22 cellular contexts compared by ENCODE assay signal in the genomic region with DNA sequence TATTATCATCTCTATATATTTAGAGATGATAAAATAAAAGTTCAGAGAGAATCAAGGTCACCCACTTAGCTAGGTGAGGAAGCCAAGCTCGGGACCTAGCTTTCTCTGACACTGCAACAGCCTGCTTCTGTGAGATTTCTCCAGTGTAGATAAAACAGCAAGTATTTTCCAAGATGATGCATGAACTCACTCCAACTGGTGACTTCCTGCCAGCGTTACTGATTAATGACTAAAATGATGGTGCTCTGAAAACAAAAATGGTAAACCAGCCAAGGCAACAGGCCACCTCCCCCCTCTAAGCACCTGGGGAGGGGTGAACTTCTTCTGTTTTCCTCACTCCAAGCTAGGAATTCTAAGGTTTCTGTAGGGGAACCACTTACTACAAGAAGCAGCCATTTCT.
DNase-seq lines count a peak whose midpoint lies in the region; ATAC-seq, FAIRE-seq and TF ChIP-seq lines count a peak whose summit lies in the region.
"Had no signal": no experiment of that assay in that cellular context is flagged by ENCODE, and none has a peak within 500 bp of the region (broad histone marks: within the 10 kb centered on the region; RNA-seq: fewer than 3 reads in every experiment).

No MANE protein-coding gene starts in this region.

- peak overlapping the region; percentile 18 for H2AFZ ChIP-seq in astrocyte (ENCODE audit: low read depth, low read length)

- H3K27me3 Mint-ChIP-seq in HFFc6 (ENCODE audit: insufficient read depth) (peaks cover 2% of the 10 kb centered on the region), astrocyte (ENCODE audit: low read depth, unreplicated experiment) (peaks cover 8% of the 10 kb centered on the region)

- H3K36me3 ChIP-seq in astrocyte (ENCODE audit: insufficient read depth, low read length): no peaks in the 10 kb centered on the region
- no peaks in the 10 kb centered on the region for H3K36me3 ChIP-seq in breast epithelium
- H3K36me3 ChIP-seq: colonic mucosa, SJCRH30 had no signal

- no peak for TF ChIP-seq POLR2A in breast epithelium (IDR thresholded peaks at IDR 0.05)

- H3K36me3 Mint-ChIP-seq in HFFc6 (ENCODE audit: low read depth) (peaks cover 7% of the 10 kb centered on the region; the same call in 1 of the 2 replicates), astrocyte (ENCODE audit: low read depth, unreplicated experiment) (no peaks in the 10 kb centered on the region)
- H3K36me3 Mint-ChIP-seq: activated naive CD4-positive, alpha-beta T cell treated with anti-CD3 and anti-CD28 coated beads, Interleukin-2, amount 10 ng/mL, durations not matched to agents 7 days and 5 days; WTC11 had no signal

- no peaks in the 10 kb centered on the region for H3K79me2 ChIP-seq in astrocyte (ENCODE audit: insufficient read depth, low read length)

- no peak for FAIRE-seq in astrocyte (lab: Jason Lieb, UNC)
- FAIRE-seq: keratinocyte had no signal

- no peak for TF ChIP-seq CTCF in HFFc6 (IDR thresholded peaks at IDR 0.05)
- no peak for TF ChIP-seq CTCF in astrocyte (IDR thresholded peaks at IDR 0.05; ENCODE audit: insufficient read depth, low read depth, low read length)
- TF ChIP-seq CTCF in breast epithelium (IDR thresholded peaks at IDR 0.05): no peak

- DNase-seq in A172 (ENCODE audit: low spot score) (peak; percentile 21), HFFc6 (no peak), astrocyte (ENCODE audit: low read depth) (peak; percentile 46), iris pigment epithelial cell (ENCODE audit: low read depth) (peak; percentile 13), cerebellar cortex (ENCODE audit: low spot score) (no peak), OCI-M2 (lab: John Stamatoyannopoulos, UW; ENCODE audit: unreplicated experiment) (no peak), breast epithelium (ENCODE audit: low spot score in 2 of 2) (no peak)
- DNase-seq: activated CD4-positive, alpha-beta memory T cell treated with anti-CD3 and anti-CD28 coated beads, Interleukin-2, amount 10 ng/mL, durations not matched to agents 7 days and 5 days; activated naive CD4-positive, alpha-beta T cell treated with anti-CD3 and anti-CD28 coated beads, Interleukin-2, amount 10 ng/mL, durations not matched to agents 7 days and 5 days; aorta; colonic mucosa; GDM1; hypothalamus; mammary epithelial cell; NCI-H146; NCI-H748 treated with DMSO at 0.1 percent for 48 hours; SJCRH30; T-helper 2 cell had no signal

- H3K27ac Mint-ChIP-seq in HFFc6 (peak overlapping the region; percentile 34; the same call in 1 of the 2 replicates), astrocyte (ENCODE audit: unreplicated experiment) (no peak overlapping the region)
- H3K27ac Mint-ChIP-seq: activated CD4-positive, alpha-beta memory T cell treated with anti-CD3 and anti-CD28 coated beads, Interleukin-2, amount 10 ng/mL, durations not matched to agents 7 days and 5 days; activated naive CD4-positive, alpha-beta T cell treated with anti-CD3 and anti-CD28 coated beads, Interleukin-2, amount 10 ng/mL, durations not matched to agents 7 days and 5 days; CD14-positive monocyte; WTC11 had no signal

- no peak overlapping the region for H3K4me3 ChIP-seq in astrocyte (ENCODE audit: insufficient read depth, low read depth, low read length)
- no peak overlapping the region for H3K4me3 ChIP-seq in breast epithelium
- H3K4me3 ChIP-seq: colonic mucosa, SJCRH30 had no signal

- no peak for ATAC-seq in GM18907 (IDR thresholded peaks at IDR 0.05; ENCODE audit: unreplicated experiment)
- ATAC-seq: WTC11 had no signal

- H3K4me1 ChIP-seq in astrocyte (ENCODE audit: insufficient read depth, low read length) (peaks cover 31% of the 10 kb centered on the region), breast epithelium (no peaks in the 10 kb centered on the region)
- H3K4me1 ChIP-seq: colonic mucosa, SJCRH30 had no signal

- H3K27me3 ChIP-seq in astrocyte (ENCODE audit: insufficient read depth, low read length): no peaks in the 10 kb centered on the region
- no peaks in the 10 kb centered on the region for H3K27me3 ChIP-seq in breast epithelium
- H3K27me3 ChIP-seq: colonic mucosa, SJCRH30 had no signal

- H3K9me3 Mint-ChIP-seq in HFFc6 (no peaks in the 10 kb centered on the region), astrocyte (ENCODE audit: unreplicated experiment) (no peaks in the 10 kb centered on the region)

- H3K4me1 Mint-ChIP-seq in HFFc6 (ENCODE audit: low read depth): peaks cover 53% of the 10 kb centered on the region
- peaks cover 1% of the 10 kb centered on the region for H3K4me1 Mint-ChIP-seq in astrocyte (ENCODE audit: low read depth, unreplicated experiment)
- H3K4me1 Mint-ChIP-seq: activated naive CD4-positive, alpha-beta T cell treated with anti-CD3 and anti-CD28 coated beads, Interleukin-2, amount 10 ng/mL, durations not matched to agents 7 days and 5 days had no signal

- intact Hi-C loops in breast epithelium (cut with DNase I; ENCODE audit: low total_unique reads): no loop called here

- H4K20me1 ChIP-seq in astrocyte (ENCODE audit: insufficient read depth, low read length): no peaks in the 10 kb centered on the region

- H3K27ac ChIP-seq in astrocyte (ENCODE audit: low read depth, low read length) (no peak overlapping the region), breast epithelium (no peak overlapping the region)
- H3K27ac ChIP-seq: colonic mucosa, SJCRH30 had no signal

- H3K4me3 Mint-ChIP-seq in HFFc6 (no peak overlapping the region), astrocyte (ENCODE audit: unreplicated experiment) (no peak overlapping the region)
- H3K4me3 Mint-ChIP-seq: activated CD4-positive, alpha-beta memory T cell treated with anti-CD3 and anti-CD28 coated beads, Interleukin-2, amount 10 ng/mL, durations not matched to agents 7 days and 5 days; activated naive CD4-positive, alpha-beta T cell treated with anti-CD3 and anti-CD28 coated beads, Interleukin-2, amount 10 ng/mL, durations not matched to agents 7 days and 5 days; CD14-positive monocyte; WTC11 had no signal

- peak overlapping the region; percentile 38 for H3K4me2 ChIP-seq in astrocyte (ENCODE audit: low read length)

- H3K9me3 ChIP-seq in astrocyte (ENCODE audit: insufficient read depth, low read depth, low read length) (no peaks in the 10 kb centered on the region), breast epithelium (no peaks in the 10 kb centered on the region)
- H3K9me3 ChIP-seq: colonic mucosa, SJCRH30 had no signal

- H3K9ac ChIP-seq in astrocyte (ENCODE audit: low read length): no peak overlapping the region

Comparison
In these comparisons a context has a peak if more than half of its experiments do, and no peak if none do; other contexts are left out.
1. DNase-seq: peak in A172 (single experiment), astrocyte (single experiment) and iris pigment epithelial cell (single experiment); none in HFFc6 (single experiment), cerebellar cortex (single experiment), OCI-M2 (single experiment) and breast epithelium (0 of 2).